1 cellular context compared by ENCODE assay signal in genomic region chr12:92464911-92465310, GRCh38.
TF ChIP-seq lines count a peak whose summit lies in the region.

No MANE protein-coding gene starts in this region.

TF ChIP-seq in GM12878, 131 proteins besides CTCF, POLR2A, EP300 and RAD21 (continued from another document):
- TF ChIP-seq MLLT1 (IDR thresholded peaks at IDR 0.05): peak; percentile 32; the same call in 1 of the 2 replicates
- TF ChIP-seq RELB (IDR thresholded peaks at IDR 0.05; ENCODE audit: low read depth): no peak
